13 cellular contexts compared by ENCODE assay signal in the genomic region with DNA sequence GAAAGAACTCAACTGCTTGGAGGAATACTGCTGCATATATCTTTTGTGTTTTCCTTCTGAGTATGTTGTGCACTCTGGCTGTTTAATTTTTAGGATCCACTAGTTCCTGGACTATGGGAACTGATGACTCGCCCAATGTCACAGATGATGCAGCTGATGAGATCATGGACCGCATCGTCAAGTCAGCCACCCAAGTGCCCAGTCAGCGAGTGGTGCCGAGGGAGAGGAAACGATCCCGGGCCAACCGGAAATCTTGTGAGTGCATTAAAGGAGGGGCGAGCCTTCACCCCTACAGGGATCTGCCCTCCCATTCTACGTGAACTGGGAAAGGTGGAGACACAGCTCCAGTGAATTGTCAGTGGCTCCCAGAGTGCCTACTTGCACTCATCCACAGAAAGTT.
"Had no signal": no experiment of that assay in that cellular context is flagged by ENCODE, and none has a peak within 500 bp of the region (broad histone marks: within the 10 kb centered on the region; RNA-seq: fewer than 3 reads in every experiment).

No MANE protein-coding gene starts in this region.

- DNase-seq: activated CD8-positive, alpha-beta memory T cell treated with anti-CD3 and anti-CD28 coated beads, Interleukin-2, amount 50 U/mL, for 48 hours; kidney; stimulated activated CD4-positive, alpha-beta T cell treated with anti-CD3 and anti-CD28 coated beads, Interleukin-4, amount 100 ng/mL, for 1 hour; T-cell had no signal

- H3K36me3 ChIP-seq: suprapubic skin, upper lobe of left lung had no signal

- H3K27me3 Mint-ChIP-seq: dendritic cell treated with granulocyte-macrophage colony-stimulating factor and Interleukin-4, amounts not matched to agents 40 ng/mL and 50 ng/mL, for 4 days had no signal

- H2AFZ ChIP-seq: neural progenitor cell, parathyroid adenoma had no signal

- H3K4me3 ChIP-seq: neural progenitor cell, suprapubic skin, upper lobe of left lung had no signal

- H3K27ac Mint-ChIP-seq: activated CD8-positive, alpha-beta T cell treated with anti-CD3 and anti-CD28 coated beads, Interleukin-2, amount 10 ng/mL, durations not matched to agents 7 days and 5 days; activated naive CD4-positive, alpha-beta T cell treated with anti-CD3 and anti-CD28 coated beads for 36 hours; activated T-helper 1 cell treated with anti-CD3 and anti-CD28 coated beads, Interleukin-12 subunit alpha, Interleukin-12 subunit beta, Interleukin-2, Interleukin-4 antibody, amounts not matched to agents 30 ng/mL and 10 ng/mL and 1 ng/mL, durations not matched to agents 14 hours and 24 hours and 36 hours; dendritic cell treated with granulocyte-macrophage colony-stimulating factor and Interleukin-4, amounts not matched to agents 40 ng/mL and 50 ng/mL, for 4 days; neural progenitor cell; T-cell had no signal

- H3K9me3 ChIP-seq: suprapubic skin, upper lobe of left lung had no signal

- H3K9me3 Mint-ChIP-seq: activated naive CD4-positive, alpha-beta T cell treated with anti-CD3 and anti-CD28 coated beads for 36 hours; activated T-helper 1 cell treated with anti-CD3 and anti-CD28 coated beads, Interleukin-12 subunit alpha, Interleukin-12 subunit beta, Interleukin-2, Interleukin-4 antibody, amounts not matched to agents 30 ng/mL and 10 ng/mL and 1 ng/mL, durations not matched to agents 14 hours and 24 hours and 36 hours; dendritic cell treated with granulocyte-macrophage colony-stimulating factor and Interleukin-4, amounts not matched to agents 40 ng/mL and 50 ng/mL, for 4 days; neural progenitor cell; T-cell had no signal

- H3K27ac ChIP-seq: neural progenitor cell, parathyroid adenoma, suprapubic skin had no signal

- H3K27me3 ChIP-seq: neural progenitor cell, suprapubic skin, upper lobe of left lung had no signal

- H3K4me1 ChIP-seq: neural progenitor cell, parathyroid adenoma, suprapubic skin had no signal

- H3K4me3 Mint-ChIP-seq: activated CD8-positive, alpha-beta T cell treated with anti-CD3 and anti-CD28 coated beads, Interleukin-2, amount 10 ng/mL, durations not matched to agents 7 days and 5 days; activated naive CD4-positive, alpha-beta T cell treated with anti-CD3 and anti-CD28 coated beads for 36 hours; activated T-helper 1 cell treated with anti-CD3 and anti-CD28 coated beads, Interleukin-12 subunit alpha, Interleukin-12 subunit beta, Interleukin-2, Interleukin-4 antibody, amounts not matched to agents 30 ng/mL and 10 ng/mL and 1 ng/mL, durations not matched to agents 14 hours and 24 hours and 36 hours; dendritic cell treated with granulocyte-macrophage colony-stimulating factor and Interleukin-4, amounts not matched to agents 40 ng/mL and 50 ng/mL, for 4 days; neural progenitor cell; T-cell had no signal

- H3K36me3 Mint-ChIP-seq: T-cell had no signal

- H3K4me2 ChIP-seq: neural progenitor cell had no signal

- H3K79me2 ChIP-seq: parathyroid adenoma had no signal

- H3K9ac ChIP-seq: neural progenitor cell, parathyroid adenoma had no signal

- ATAC-seq: activated CD8-positive, alpha-beta T cell treated with anti-CD3 and anti-CD28 coated beads, Interleukin-2, amount 10 ng/mL, durations not matched to agents 7 days and 5 days; stimulated activated naive CD8-positive, alpha-beta T cell treated with anti-CD3 and anti-CD28 coated beads, Interleukin-15, Interleukin-2, amounts not matched to agents 100 U/mL and 50 U/mL, for 24 hours; T-cell had no signal
